In the genomic region with DNA sequence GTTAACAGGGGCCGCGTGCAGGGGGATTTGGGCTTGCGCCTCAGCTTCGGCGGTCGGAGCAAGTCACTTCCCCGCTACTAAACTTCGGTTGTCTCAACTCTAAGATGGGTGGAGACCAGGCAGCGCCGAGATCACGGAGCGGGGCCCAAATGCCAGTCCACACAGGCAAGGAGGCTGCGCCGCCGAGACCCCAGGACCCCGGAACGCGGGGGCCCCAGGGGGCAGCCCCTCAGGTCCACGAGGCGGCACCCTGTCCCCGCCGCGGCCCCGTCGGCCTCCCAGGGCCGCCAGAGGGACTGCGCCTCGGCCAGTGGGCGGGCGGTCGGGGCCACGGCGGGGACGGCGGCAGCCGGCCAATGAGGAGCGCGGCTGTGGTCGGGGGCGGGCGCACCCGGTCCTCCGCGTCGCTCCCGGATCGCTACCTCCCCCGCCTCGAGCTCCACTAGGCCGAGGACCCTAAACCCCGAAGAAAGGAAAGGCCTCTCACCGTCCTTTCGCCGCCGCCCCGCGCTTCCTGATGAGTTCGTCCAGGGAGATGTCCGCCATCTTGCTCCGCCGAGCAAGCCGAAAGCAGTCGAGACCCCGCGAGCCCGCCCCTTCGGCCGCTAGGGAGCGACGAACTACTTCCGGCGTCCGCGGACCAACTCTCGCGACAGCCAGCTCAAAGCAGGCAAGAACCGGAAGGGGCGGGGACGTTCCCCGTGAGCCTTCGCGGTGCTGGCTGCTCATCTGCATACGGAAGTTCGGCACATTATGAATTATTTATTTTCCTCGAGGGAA, we compare ENCODE assay signal across 1 cellular context.
A peak's percentile ranks its signal among the peaks of the same experiment; 100 is the strongest.
TF ChIP-seq lines count a peak whose summit lies in the region.

A gene with protein sequence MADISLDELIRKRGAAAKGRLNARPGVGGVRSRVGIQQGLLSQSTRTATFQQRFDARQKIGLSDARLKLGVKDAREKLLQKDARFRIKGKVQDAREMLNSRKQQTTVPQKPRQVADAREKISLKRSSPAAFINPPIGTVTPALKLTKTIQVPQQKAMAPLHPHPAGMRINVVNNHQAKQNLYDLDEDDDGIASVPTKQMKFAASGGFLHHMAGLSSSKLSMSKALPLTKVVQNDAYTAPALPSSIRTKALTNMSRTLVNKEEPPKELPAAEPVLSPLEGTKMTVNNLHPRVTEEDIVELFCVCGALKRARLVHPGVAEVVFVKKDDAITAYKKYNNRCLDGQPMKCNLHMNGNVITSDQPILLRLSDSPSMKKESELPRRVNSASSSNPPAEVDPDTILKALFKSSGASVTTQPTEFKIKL (minus strand): TSS at position 572 of the 780 bp plus-strand sequence. CDS start 26 bp downstream, at position 546.

TF ChIP-seq in K562, 482 proteins besides CTCF, POLR2A, EP300 and RAD21 (continued from another document and continues in another):
- TF ChIP-seq, protein P1, sequence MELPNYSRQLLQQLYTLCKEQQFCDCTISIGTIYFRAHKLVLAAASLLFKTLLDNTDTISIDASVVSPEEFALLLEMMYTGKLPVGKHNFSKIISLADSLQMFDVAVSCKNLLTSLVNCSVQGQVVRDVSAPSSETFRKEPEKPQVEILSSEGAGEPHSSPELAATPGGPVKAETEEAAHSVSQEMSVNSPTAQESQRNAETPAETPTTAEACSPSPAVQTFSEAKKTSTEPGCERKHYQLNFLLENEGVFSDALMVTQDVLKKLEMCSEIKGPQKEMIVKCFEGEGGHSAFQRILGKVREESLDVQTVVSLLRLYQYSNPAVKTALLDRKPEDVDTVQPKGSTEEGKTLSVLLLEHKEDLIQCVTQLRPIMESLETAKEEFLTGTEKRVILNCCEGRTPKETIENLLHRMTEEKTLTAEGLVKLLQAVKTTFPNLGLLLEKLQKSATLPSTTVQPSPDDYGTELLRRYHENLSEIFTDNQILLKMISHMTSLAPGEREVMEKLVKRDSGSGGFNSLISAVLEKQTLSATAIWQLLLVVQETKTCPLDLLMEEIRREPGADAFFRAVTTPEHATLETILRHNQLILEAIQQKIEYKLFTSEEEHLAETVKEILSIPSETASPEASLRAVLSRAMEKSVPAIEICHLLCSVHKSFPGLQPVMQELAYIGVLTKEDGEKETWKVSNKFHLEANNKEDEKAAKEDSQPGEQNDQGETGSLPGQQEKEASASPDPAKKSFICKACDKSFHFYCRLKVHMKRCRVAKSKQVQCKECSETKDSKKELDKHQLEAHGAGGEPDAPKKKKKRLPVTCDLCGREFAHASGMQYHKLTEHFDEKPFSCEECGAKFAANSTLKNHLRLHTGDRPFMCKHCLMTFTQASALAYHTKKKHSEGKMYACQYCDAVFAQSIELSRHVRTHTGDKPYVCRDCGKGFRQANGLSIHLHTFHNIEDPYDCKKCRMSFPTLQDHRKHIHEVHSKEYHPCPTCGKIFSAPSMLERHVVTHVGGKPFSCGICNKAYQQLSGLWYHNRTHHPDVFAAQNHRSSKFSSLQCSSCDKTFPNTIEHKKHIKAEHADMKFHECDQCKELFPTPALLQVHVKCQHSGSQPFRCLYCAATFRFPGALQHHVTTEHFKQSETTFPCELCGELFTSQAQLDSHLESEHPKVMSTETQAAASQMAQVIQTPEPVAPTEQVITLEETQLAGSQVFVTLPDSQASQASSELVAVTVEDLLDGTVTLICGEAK (IDR thresholded peaks at IDR 0.05) = peak; percentile 96
- TF ChIP-seq, protein P1 (CRISPR knock-in tag; IDR thresholded peaks at IDR 0.05) = no peak
- TF ChIP-seq, protein P2, sequence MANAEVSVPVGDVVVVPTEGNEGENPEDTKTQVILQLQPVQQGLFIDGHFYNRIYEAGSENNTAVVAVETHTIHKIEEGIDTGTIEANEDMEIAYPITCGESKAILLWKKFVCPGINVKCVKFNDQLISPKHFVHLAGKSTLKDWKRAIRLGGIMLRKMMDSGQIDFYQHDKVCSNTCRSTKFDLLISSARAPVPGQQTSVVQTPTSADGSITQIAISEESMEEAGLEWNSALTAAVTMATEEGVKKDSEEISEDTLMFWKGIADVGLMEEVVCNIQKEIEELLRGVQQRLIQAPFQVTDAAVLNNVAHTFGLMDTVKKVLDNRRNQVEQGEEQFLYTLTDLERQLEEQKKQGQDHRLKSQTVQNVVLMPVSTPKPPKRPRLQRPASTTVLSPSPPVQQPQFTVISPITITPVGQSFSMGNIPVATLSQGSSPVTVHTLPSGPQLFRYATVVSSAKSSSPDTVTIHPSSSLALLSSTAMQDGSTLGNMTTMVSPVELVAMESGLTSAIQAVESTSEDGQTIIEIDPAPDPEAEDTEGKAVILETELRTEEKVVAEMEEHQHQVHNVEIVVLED (CRISPR knock-in tag; IDR thresholded peaks at IDR 0.05) = no peak
- TF ChIP-seq GATA2 (CRISPR knock-in tag; IDR thresholded peaks at IDR 0.05) = no peak
- TF ChIP-seq ZNF12 (CRISPR knock-in tag; IDR thresholded peaks at IDR 0.05) = no peak
- TF ChIP-seq, protein P3, sequence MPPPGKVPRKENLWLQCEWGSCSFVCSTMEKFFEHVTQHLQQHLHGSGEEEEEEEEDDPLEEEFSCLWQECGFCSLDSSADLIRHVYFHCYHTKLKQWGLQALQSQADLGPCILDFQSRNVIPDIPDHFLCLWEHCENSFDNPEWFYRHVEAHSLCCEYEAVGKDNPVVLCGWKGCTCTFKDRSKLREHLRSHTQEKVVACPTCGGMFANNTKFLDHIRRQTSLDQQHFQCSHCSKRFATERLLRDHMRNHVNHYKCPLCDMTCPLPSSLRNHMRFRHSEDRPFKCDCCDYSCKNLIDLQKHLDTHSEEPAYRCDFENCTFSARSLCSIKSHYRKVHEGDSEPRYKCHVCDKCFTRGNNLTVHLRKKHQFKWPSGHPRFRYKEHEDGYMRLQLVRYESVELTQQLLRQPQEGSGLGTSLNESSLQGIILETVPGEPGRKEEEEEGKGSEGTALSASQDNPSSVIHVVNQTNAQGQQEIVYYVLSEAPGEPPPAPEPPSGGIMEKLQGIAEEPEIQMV (tag; conservative IDR thresholded peaks at IDR 0.05; ENCODE audit: low read depth) = peak; percentile 100
- TF ChIP-seq SMARCA4 (IDR thresholded peaks at IDR 0.05) = no peak
- 0 out of 2 replicates have a peak, but pooled peaks have one; percentile 49 for TF ChIP-seq GATAD2B (IDR thresholded peaks at IDR 0.05; ENCODE audit: borderline replicate concordance)
- TF ChIP-seq, protein P4, sequence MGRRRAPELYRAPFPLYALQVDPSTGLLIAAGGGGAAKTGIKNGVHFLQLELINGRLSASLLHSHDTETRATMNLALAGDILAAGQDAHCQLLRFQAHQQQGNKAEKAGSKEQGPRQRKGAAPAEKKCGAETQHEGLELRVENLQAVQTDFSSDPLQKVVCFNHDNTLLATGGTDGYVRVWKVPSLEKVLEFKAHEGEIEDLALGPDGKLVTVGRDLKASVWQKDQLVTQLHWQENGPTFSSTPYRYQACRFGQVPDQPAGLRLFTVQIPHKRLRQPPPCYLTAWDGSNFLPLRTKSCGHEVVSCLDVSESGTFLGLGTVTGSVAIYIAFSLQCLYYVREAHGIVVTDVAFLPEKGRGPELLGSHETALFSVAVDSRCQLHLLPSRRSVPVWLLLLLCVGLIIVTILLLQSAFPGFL (CRISPR knock-in tag; IDR thresholded peaks at IDR 0.05) = no peak
- TF ChIP-seq, protein P5, sequence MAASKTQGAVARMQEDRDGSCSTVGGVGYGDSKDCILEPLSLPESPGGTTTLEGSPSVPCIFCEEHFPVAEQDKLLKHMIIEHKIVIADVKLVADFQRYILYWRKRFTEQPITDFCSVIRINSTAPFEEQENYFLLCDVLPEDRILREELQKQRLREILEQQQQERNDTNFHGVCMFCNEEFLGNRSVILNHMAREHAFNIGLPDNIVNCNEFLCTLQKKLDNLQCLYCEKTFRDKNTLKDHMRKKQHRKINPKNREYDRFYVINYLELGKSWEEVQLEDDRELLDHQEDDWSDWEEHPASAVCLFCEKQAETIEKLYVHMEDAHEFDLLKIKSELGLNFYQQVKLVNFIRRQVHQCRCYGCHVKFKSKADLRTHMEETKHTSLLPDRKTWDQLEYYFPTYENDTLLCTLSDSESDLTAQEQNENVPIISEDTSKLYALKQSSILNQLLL (CRISPR knock-in tag; IDR thresholded peaks at IDR 0.05; ENCODE audit: borderline replicate concordance) = no peak
- TF ChIP-seq RBM34 (IDR thresholded peaks at IDR 0.05; ENCODE audit: borderline replicate concordance, insufficient read depth, low read length) = no peak
- peak; percentile 87 for TF ChIP-seq NR2C1 (IDR thresholded peaks at IDR 0.05)
- peak; percentile 92 for TF ChIP-seq NR2C1 (tag; IDR thresholded peaks at IDR 0.05)
- TF ChIP-seq MAFG (tag; conservative IDR thresholded peaks at IDR 0.05) = no peak
- no peak for TF ChIP-seq TCF7 (IDR thresholded peaks at IDR 0.05; ENCODE audit: borderline replicate concordance)
- TF ChIP-seq MTA3 (IDR thresholded peaks at IDR 0.05; ENCODE audit: borderline replicate concordance) = no peak
- TF ChIP-seq PTBP1 (IDR thresholded peaks at IDR 0.05; ENCODE audit: low read depth, low read length) = no peak
- TF ChIP-seq ZNF143 (CRISPR knock-in tag; IDR thresholded peaks at IDR 0.05) = peak; percentile 83
- TF ChIP-seq ZNF584 (CRISPR knock-in tag; IDR thresholded peaks at IDR 0.05; ENCODE audit: low read depth) = 0 out of 2 replicates have a peak, but pooled peaks have one; percentile 24
- TF ChIP-seq, protein P6, sequence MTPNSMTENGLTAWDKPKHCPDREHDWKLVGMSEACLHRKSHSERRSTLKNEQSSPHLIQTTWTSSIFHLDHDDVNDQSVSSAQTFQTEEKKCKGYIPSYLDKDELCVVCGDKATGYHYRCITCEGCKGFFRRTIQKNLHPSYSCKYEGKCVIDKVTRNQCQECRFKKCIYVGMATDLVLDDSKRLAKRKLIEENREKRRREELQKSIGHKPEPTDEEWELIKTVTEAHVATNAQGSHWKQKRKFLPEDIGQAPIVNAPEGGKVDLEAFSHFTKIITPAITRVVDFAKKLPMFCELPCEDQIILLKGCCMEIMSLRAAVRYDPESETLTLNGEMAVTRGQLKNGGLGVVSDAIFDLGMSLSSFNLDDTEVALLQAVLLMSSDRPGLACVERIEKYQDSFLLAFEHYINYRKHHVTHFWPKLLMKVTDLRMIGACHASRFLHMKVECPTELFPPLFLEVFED (CRISPR knock-in tag; conservative IDR thresholded peaks at IDR 0.05) = no peak
- no peak for TF ChIP-seq PHF21A (IDR thresholded peaks at IDR 0.05; ENCODE audit: borderline replicate concordance, low read depth)
- no peak for TF ChIP-seq FOXP1 (CRISPR knock-in tag; IDR thresholded peaks at IDR 0.05)
- no peak for TF ChIP-seq ZKSCAN1 (IDR thresholded peaks at IDR 0.05; ENCODE audit: low read depth, low read length)
- TF ChIP-seq, protein P7, sequence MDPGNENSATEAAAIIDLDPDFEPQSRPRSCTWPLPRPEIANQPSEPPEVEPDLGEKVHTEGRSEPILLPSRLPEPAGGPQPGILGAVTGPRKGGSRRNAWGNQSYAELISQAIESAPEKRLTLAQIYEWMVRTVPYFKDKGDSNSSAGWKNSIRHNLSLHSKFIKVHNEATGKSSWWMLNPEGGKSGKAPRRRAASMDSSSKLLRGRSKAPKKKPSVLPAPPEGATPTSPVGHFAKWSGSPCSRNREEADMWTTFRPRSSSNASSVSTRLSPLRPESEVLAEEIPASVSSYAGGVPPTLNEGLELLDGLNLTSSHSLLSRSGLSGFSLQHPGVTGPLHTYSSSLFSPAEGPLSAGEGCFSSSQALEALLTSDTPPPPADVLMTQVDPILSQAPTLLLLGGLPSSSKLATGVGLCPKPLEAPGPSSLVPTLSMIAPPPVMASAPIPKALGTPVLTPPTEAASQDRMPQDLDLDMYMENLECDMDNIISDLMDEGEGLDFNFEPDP (CRISPR knock-in tag; IDR thresholded peaks at IDR 0.05) = no peak
- TF ChIP-seq, protein P8, sequence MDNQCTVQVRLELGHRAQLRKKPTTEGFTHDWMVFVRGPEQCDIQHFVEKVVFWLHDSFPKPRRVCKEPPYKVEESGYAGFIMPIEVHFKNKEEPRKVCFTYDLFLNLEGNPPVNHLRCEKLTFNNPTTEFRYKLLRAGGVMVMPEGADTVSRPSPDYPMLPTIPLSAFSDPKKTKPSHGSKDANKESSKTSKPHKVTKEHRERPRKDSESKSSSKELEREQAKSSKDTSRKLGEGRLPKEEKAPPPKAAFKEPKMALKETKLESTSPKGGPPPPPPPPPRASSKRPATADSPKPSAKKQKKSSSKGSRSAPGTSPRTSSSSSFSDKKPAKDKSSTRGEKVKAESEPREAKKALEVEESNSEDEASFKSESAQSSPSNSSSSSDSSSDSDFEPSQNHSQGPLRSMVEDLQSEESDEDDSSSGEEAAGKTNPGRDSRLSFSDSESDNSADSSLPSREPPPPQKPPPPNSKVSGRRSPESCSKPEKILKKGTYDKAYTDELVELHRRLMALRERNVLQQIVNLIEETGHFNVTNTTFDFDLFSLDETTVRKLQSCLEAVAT (IDR thresholded peaks at IDR 0.05) = no peak; a peak in 1 of 4 replicates
- no peak for TF ChIP-seq POLR3G (IDR thresholded peaks at IDR 0.05; ENCODE audit: extremely low read depth, insufficient read length, insufficient replicate concordance)
- TF ChIP-seq, protein P9, sequence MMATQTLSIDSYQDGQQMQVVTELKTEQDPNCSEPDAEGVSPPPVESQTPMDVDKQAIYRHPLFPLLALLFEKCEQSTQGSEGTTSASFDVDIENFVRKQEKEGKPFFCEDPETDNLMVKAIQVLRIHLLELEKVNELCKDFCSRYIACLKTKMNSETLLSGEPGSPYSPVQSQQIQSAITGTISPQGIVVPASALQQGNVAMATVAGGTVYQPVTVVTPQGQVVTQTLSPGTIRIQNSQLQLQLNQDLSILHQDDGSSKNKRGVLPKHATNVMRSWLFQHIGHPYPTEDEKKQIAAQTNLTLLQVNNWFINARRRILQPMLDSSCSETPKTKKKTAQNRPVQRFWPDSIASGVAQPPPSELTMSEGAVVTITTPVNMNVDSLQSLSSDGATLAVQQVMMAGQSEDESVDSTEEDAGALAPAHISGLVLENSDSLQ (IDR thresholded peaks at IDR 0.05) = no peak
- TF ChIP-seq HMG20A (CRISPR knock-in tag; conservative IDR thresholded peaks at IDR 0.05) = no peak
- TF ChIP-seq CHD1 (IDR thresholded peaks at IDR 0.05; ENCODE audit: low read length) = no peak
- no peak for TF ChIP-seq GATAD2A (IDR thresholded peaks at IDR 0.05)
- TF ChIP-seq ZNF311 (CRISPR knock-in tag; IDR thresholded peaks at IDR 0.05) = no peak
